13 cellular contexts compared by ENCODE assay signal in genomic region chr12:28089363-28089762, GRCh38.
DNase-seq lines count a peak whose midpoint lies in the region; ATAC-seq, FAIRE-seq and TF ChIP-seq lines count a peak whose summit lies in the region.
"Had no signal": no experiment of that assay in that cellular context is flagged by ENCODE, and none has a peak within 500 bp of the region (broad histone marks: within the 10 kb centered on the region; RNA-seq: fewer than 3 reads in every experiment).

No MANE protein-coding gene starts in this region.

- no peak overlapping the region for H3K9ac ChIP-seq in DND-41 (ENCODE audit: low read depth, low read length)
- no peak overlapping the region for H3K9ac ChIP-seq in IMR-90 (ENCODE audit: low read depth, low read length)

- no peak for DNase-seq in DND-41
- peak; percentile 37 for DNase-seq in IMR-90
- DNase-seq in WTC11 (ENCODE audit: low spot score) = no peak
- peak; percentile 20 for DNase-seq in kidney tubule cell (ENCODE audit: low spot score)
- no peak for DNase-seq in activated CD4-positive, alpha-beta T cell treated with anti-CD3 and anti-CD28 coated beads for 1 hour
- no peak for DNase-seq in aorta
- no peak for DNase-seq in RCC 7860 (ENCODE audit: low spot score)
- DNase-seq: activated CD4-positive, alpha-beta T cell treated with anti-CD3 and anti-CD28 coated beads for 36 hours; hippocampal formation; NCI-H1436 treated with DMSO at 0.1 percent for 48 hours; spleen had no signal

- peak overlapping the region; percentile 26; the same call in 1 of the 2 replicates for H2BK120ac ChIP-seq in IMR-90 (ENCODE audit: low read depth, low read length)

- H2AFZ ChIP-seq in DND-41 (ENCODE audit: low read depth, low read length) = no peak overlapping the region
- peak overlapping the region; percentile 80 for H2AFZ ChIP-seq in IMR-90 (replicated peaks; ENCODE audit: low read length, poor library complexity)

- H3K23ac ChIP-seq in IMR-90 (ENCODE audit: low read depth, low read length) = no peak overlapping the region

- H3K4me3 Mint-ChIP-seq in WTC11 = peak overlapping the region; percentile 31
- H3K4me3 Mint-ChIP-seq: activated CD4-positive, alpha-beta T cell treated with anti-CD3 and anti-CD28 coated beads for 36 hours; dendritic cell treated with granulocyte-macrophage colony-stimulating factor and Interleukin-4, amounts not matched to agents 40 ng/mL and 50 ng/mL, for 4 days had no signal

- H3K4me1 Mint-ChIP-seq in WTC11 = peaks cover 18% of the 10 kb centered on the region

- no peak overlapping the region for H2BK15ac ChIP-seq in IMR-90 (ENCODE audit: low read depth, low read length)

- no peak overlapping the region for H4K5ac ChIP-seq in IMR-90 (ENCODE audit: low read depth, low read length)

- no peaks in the 10 kb centered on the region for H3K9me3 Mint-ChIP-seq in WTC11

- H3K27ac ChIP-seq in DND-41 (ENCODE audit: low read length) = no peak overlapping the region
- no peak overlapping the region for H3K27ac ChIP-seq in IMR-90 (ENCODE audit: insufficient read depth, low read length)
- H3K27ac ChIP-seq in aorta (ENCODE audit: low read depth in 1 of 2, low read length in 2 of 2) = no peak overlapping the region
- H3K27ac ChIP-seq: spleen had no signal

- H3K4me1 ChIP-seq in DND-41 (ENCODE audit: insufficient read depth, low read length) = peaks cover 25% of the 10 kb centered on the region
- no peaks in the 10 kb centered on the region for H3K4me1 ChIP-seq in IMR-90 (ENCODE audit: control insufficient read depth, insufficient read depth, low read length)
- H3K4me1 ChIP-seq in aorta (ENCODE audit: control insufficient read depth in 1 of 2, insufficient read depth in 2 of 2, low read length in 2 of 2) = peaks cover 2 to 5% of the 10 kb centered on the region in 2 donors

- H3K27me3 ChIP-seq in DND-41 (ENCODE audit: insufficient read depth, low read length, poor library complexity) (no peaks in the 10 kb centered on the region), IMR-90 (ENCODE audit: control insufficient read depth, insufficient read depth, low read length) (no peaks in the 10 kb centered on the region), aorta (ENCODE audit: control insufficient read depth in 1 of 2, insufficient read depth in 2 of 2, low read length in 1 of 2) (no peaks in the 10 kb centered on the region)
- H3K27me3 ChIP-seq: spleen had no signal

- in situ Hi-C loops in IMR-90 (cut with MboI; ENCODE audit: low sequenced_read_pairs) = no loop called here

- FAIRE-seq in RCC 7860 (lab: Jason Lieb, UNC) = no peak

- POLR2A ChIA-PET in IMR-90 (lab: Charles Lee; ENCODE audit: unreplicated experiment) = no interaction called here
- POLR2A ChIA-PET in WTC11 (lab: Charles Lee) = no interaction called here

- H3K36me3 ChIP-seq in DND-41 (ENCODE audit: insufficient read depth, low read length) (no peaks in the 10 kb centered on the region), IMR-90 (ENCODE audit: control insufficient read depth, insufficient read depth, low read length) (no peaks in the 10 kb centered on the region), aorta (ENCODE audit: control insufficient read depth in 1 of 2, insufficient read depth in 2 of 2, low read length in 1 of 2) (no peaks in the 10 kb centered on the region)
- H3K36me3 ChIP-seq: spleen had no signal

- H2AK5ac ChIP-seq in IMR-90 (ENCODE audit: low read depth, low read length) = no peak overlapping the region

- no peak overlapping the region for H3K27ac Mint-ChIP-seq in WTC11
- H3K27ac Mint-ChIP-seq: activated CD4-positive, alpha-beta T cell treated with anti-CD3 and anti-CD28 coated beads for 36 hours; dendritic cell treated with granulocyte-macrophage colony-stimulating factor and Interleukin-4, amounts not matched to agents 40 ng/mL and 50 ng/mL, for 4 days had no signal

- H4K20me1 ChIP-seq in DND-41 (ENCODE audit: insufficient read depth, low read length) (no peaks in the 10 kb centered on the region), IMR-90 (ENCODE audit: insufficient read depth, low read length) (no peaks in the 10 kb centered on the region)

- H3K4me2 ChIP-seq in DND-41 (ENCODE audit: insufficient read depth, low read length) (peak overlapping the region; percentile 25; the same call in 1 of the 2 replicates), IMR-90 (ENCODE audit: low read depth, low read length) (no peak overlapping the region)

- no peak overlapping the region for H3K4ac ChIP-seq in IMR-90 (ENCODE audit: low read depth, low read length)

- dilution Hi-C loops in IMR-90 (cut with HindIII; ENCODE audit: low sequenced_read_pairs, unreplicated experiment) = no loop called here

- no peak overlapping the region for H2BK20ac ChIP-seq in IMR-90 (ENCODE audit: low read depth, low read length)

- no peaks in the 10 kb centered on the region for H3K9me1 ChIP-seq in IMR-90 (ENCODE audit: insufficient read depth, low read length)

- CTCF ChIA-PET in IMR-90 (lab: Yijun Ruan, JAX) = interaction anchor here (1.2 kb wide), 1 partner anchor 31 kb away, joined by 4 read pairs; no protein-coding TSS in a partner anchor
- CTCF ChIA-PET in WTC11 (lab: Charles Lee) = no interaction called here

- ATAC-seq in DND-41 (ENCODE audit: insufficient read depth, low read depth) (peak; percentile 58; the same call in 2 of the 3 replicates), IMR-90 (ENCODE audit: low read depth) (peak; percentile 61; the same call in 1 of the 2 replicates), WTC11 (peak; percentile 73), aorta (ENCODE audit: low FRiP score) (no peak), HG02973 (IDR thresholded peaks at IDR 0.05; ENCODE audit: unreplicated experiment) (no peak)
- ATAC-seq: activated CD4-positive, alpha-beta T cell treated with anti-CD3 and anti-CD28 coated beads for 36 hours had no signal

- H3K79me2 ChIP-seq in DND-41 (ENCODE audit: insufficient read depth, low read length) = no peaks in the 10 kb centered on the region

- no peaks in the 10 kb centered on the region for H3K36me3 Mint-ChIP-seq in WTC11

- no peak overlapping the region for H2AK9ac ChIP-seq in IMR-90 (replicated peaks; ENCODE audit: low read depth, low read length, poor library complexity)

- BruUV-seq in IMR-90 (replicated peaks; lab: Mats Ljungman, UMichigan) = no TSS peak

- no CpG with 5 or more reads among the region's 5 CpGs for WGBS in IMR-90 (ENCODE audit: extremely low coverage in 2 of 2, insufficient read length in 1 of 2), 2 experiments
- WGBS in aorta, 2 donors = 67 to 76% methylated on average over 5 of the region's 5 CpGs

- H4K91ac ChIP-seq in IMR-90 (ENCODE audit: insufficient read depth, low read depth, low read length) = no peak overlapping the region

- no peaks in the 10 kb centered on the region for H3K9me3 ChIP-seq in DND-41 (ENCODE audit: insufficient read depth, low read length, severe bottlenecking)
- no peaks in the 10 kb centered on the region for H3K9me3 ChIP-seq in IMR-90 (ENCODE audit: control insufficient read depth, insufficient read depth, low read length)
- no peaks in the 10 kb centered on the region for H3K9me3 ChIP-seq in aorta (ENCODE audit: control insufficient read depth, low read length)
- H3K9me3 ChIP-seq: spleen had no signal

- H3K56ac ChIP-seq in IMR-90 (ENCODE audit: extremely low read depth, insufficient read depth, low read length) = no peak overlapping the region

- H3K27me3 Mint-ChIP-seq in WTC11 (ENCODE audit: low read depth) = no peaks in the 10 kb centered on the region; the same call in 1 of the 2 replicates

- no peak for TF ChIP-seq POLR2A in IMR-90 (IDR thresholded peaks at IDR 0.05; ENCODE audit: low read depth, low read length)

- no peak overlapping the region for H3K14ac ChIP-seq in IMR-90 (replicated peaks; ENCODE audit: low read depth, low read length)

- no peak overlapping the region for H4K8ac ChIP-seq in IMR-90 (ENCODE audit: low read depth in 2 of 2, low read length in 2 of 2)

- H2BK5ac ChIP-seq in IMR-90 (ENCODE audit: low read depth, low read length, poor library complexity, severe bottlenecking) = no peak overlapping the region

- TF ChIP-seq RAD21 in IMR-90 (IDR thresholded peaks at IDR 0.05; ENCODE audit: low read length) = no peak

- no peak overlapping the region for H3K18ac ChIP-seq in IMR-90 (ENCODE audit: low read depth, low read length)

- intact Hi-C loops in IMR-90 (cut with micrococcal nuclease) = no loop called here
- intact Hi-C loops in aorta (cut with DNase I) = loop anchor here in 1 of 2 donors (5.0 to 10.0 kb wide), 2 partner anchors 43 to 345 kb away; no protein-coding TSS in a partner anchor

- TF ChIP-seq CTCF in DND-41 (IDR thresholded peaks at IDR 0.05; ENCODE audit: borderline replicate concordance, extremely low read depth, low read length, poor library complexity, severe bottlenecking) (no peak), IMR-90 (conservative IDR thresholded peaks at IDR 0.05; ENCODE audit: low read depth, low read length) (no peak), WTC11 (IDR thresholded peaks at IDR 0.05) (no peak)

- H3K79me1 ChIP-seq in IMR-90 (ENCODE audit: low read depth in 1 of 2, low read length in 2 of 2) = no peaks in the 10 kb centered on the region

- H3K4me3 ChIP-seq in DND-41 (ENCODE audit: low read depth in 1 of 2, low read length in 2 of 2) (no peak overlapping the region), IMR-90 (ENCODE audit: insufficient read depth, low read depth, low read length) (no peak overlapping the region), aorta (ENCODE audit: low read length in 2 of 2) (no peak overlapping the region)
- H3K4me3 ChIP-seq: spleen had no signal

TF ChIP-seq in IMR-90, 13 proteins besides CTCF, POLR2A, EP300 and RAD21 (continues in another document):
- TF ChIP-seq, protein P1, sequence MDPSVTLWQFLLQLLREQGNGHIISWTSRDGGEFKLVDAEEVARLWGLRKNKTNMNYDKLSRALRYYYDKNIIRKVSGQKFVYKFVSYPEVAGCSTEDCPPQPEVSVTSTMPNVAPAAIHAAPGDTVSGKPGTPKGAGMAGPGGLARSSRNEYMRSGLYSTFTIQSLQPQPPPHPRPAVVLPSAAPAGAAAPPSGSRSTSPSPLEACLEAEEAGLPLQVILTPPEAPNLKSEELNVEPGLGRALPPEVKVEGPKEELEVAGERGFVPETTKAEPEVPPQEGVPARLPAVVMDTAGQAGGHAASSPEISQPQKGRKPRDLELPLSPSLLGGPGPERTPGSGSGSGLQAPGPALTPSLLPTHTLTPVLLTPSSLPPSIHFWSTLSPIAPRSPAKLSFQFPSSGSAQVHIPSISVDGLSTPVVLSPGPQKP (IDR thresholded peaks at IDR 0.05; ENCODE audit: borderline replicate concordance, low read depth, low read length) = no peak
- no peak for TF ChIP-seq CHD1 (IDR thresholded peaks at IDR 0.05; ENCODE audit: low read depth, low read length)

Comparison
In these comparisons a context has a peak if more than half of its experiments do, and no peak if none do; other contexts are left out.
1. ATAC-seq: peak in DND-41 (single experiment), IMR-90 (single experiment) and WTC11 (single experiment); none in aorta (single experiment) and HG02973 (single experiment).
2. DNase-seq: peak in IMR-90 (single experiment) and kidney tubule cell (single experiment); none in DND-41 (single experiment), WTC11 (single experiment), activated CD4-positive, alpha-beta T cell treated with anti-CD3 and anti-CD28 coated beads for 1 hour (single experiment), aorta (0 of 2) and RCC 7860 (single experiment).